Comparison of ENCODE assay signal across 14 cellular contexts in the genomic region with DNA sequence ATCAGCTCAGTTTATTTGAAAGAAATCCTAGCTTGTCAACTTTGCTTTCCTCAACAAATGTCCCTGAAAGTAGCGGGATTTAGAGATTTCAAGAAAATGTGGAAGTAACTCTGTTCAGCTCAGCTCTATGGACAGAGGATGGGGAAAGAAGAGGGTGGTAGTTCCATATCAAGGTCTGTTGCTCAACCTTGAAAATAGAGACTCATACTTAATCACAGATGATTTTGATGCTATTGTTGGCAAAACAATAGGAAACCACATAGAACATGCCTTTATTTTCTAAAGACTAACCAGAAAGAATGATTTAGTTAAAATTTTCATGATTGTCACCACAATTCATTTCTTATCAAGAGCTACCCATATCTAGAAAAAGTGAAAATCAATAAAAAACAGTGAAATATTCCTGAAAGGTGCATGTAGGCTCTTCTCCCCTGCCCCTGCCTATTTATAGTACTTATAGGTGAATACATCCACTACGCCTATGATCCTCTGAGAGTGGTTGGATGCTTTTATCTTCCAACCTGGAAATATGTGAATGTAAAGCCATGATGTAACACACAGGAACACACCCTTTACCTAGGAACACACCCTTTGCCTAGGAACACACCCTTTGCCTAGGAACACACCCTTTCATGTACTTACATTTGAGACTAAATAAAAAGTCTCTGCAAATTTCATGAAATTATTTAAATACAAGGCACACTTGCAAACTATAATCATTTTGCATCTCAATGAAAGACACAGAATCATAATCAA.
DNase-seq lines count a peak whose midpoint lies in the region; ATAC-seq and TF ChIP-seq lines count a peak whose summit lies in the region.
"Had no signal": no experiment of that assay in that cellular context is flagged by ENCODE, and none has a peak within 500 bp of the region (broad histone marks: within the 10 kb centered on the region; RNA-seq: fewer than 3 reads in every experiment).

No MANE protein-coding gene starts in this region.

- no peaks in the 10 kb centered on the region for H3K36me3 ChIP-seq in MM.1S (replicated peaks; ENCODE audit: insufficient read depth, low read length)
- H3K36me3 ChIP-seq: thyroid gland had no signal

- H3K27ac Mint-ChIP-seq in progenitor cell of endocrine pancreas: no peak overlapping the region
- H3K27ac Mint-ChIP-seq: activated naive CD8-positive, alpha-beta T cell; stimulated activated memory B cell treated with anti-CD40 and anti-IgM and Interleukin-4, amounts not matched to agents 10 μg/mL and 1 μg/mL and 100 μg/mL, for 72 hours had no signal

- H3K27me3 ChIP-seq in MM.1S (replicated peaks; ENCODE audit: insufficient read depth, low read length): no peaks in the 10 kb centered on the region
- no peaks in the 10 kb centered on the region for H3K27me3 ChIP-seq in foreskin keratinocyte
- H3K27me3 ChIP-seq: thyroid gland had no signal

- POLR2A ChIA-PET in RWPE1 (lab: Yijun Ruan, JAX; ENCODE audit: low non-redundant PET): no interaction called here

- H3K4me1 ChIP-seq in MM.1S (ENCODE audit: low read length): peaks cover 40% of the 10 kb centered on the region
- H3K4me1 ChIP-seq in foreskin keratinocyte: peaks cover 29% of the 10 kb centered on the region
- H3K4me1 ChIP-seq: thyroid gland had no signal

- DNase-seq in DMS153 (lab: John Stamatoyannopoulos, UW) (peak; percentile 80), MM.1S (no peak), RWPE1 (ENCODE audit: low spot score) (peak; percentile 60), foreskin keratinocyte (peak; percentile 71 to 90), NCI-H1694 treated with DMSO at 0.1 percent for 48 hours (lab: John Stamatoyannopoulos, UW) (no peak), progenitor cell of endocrine pancreas (ENCODE audit: low spot score, unreplicated experiment) (no peak)
- DNase-seq in activated CD8-positive, alpha-beta memory T cell treated with anti-CD3 and anti-CD28 coated beads, Interleukin-2, amount 50 U/mL, for 4 hours: no peak
- DNase-seq: activated T-cell treated with anti-CD3 and anti-CD28 coated beads, Interleukin-2, amount 50 U/mL, for 4 hours; kidney; NCI-H446 treated with DMSO at 0.1 percent for 48 hours; thyroid gland had no signal

- H3F3A ChIP-seq in MM.1S (ENCODE audit: insufficient read depth, low read length): peaks cover 11% of the 10 kb centered on the region; the same call in 1 of the 2 replicates

- H3K27me3 Mint-ChIP-seq in progenitor cell of endocrine pancreas: no peaks in the 10 kb centered on the region

- H3K4me3 Mint-ChIP-seq in progenitor cell of endocrine pancreas (ENCODE audit: low read depth): no peak overlapping the region
- H3K4me3 Mint-ChIP-seq: activated naive CD8-positive, alpha-beta T cell; activated T-cell treated with anti-CD3 and anti-CD28 coated beads, Interleukin-2, amount 50 U/mL, for 4 hours; stimulated activated memory B cell treated with anti-CD40 and anti-IgM and Interleukin-4, amounts not matched to agents 10 μg/mL and 1 μg/mL and 100 μg/mL, for 72 hours had no signal

- ATAC-seq in foreskin keratinocyte (peak; percentile 72), HG02938 (IDR thresholded peaks at IDR 0.05; ENCODE audit: unreplicated experiment) (no peak)
- ATAC-seq: activated T-cell treated with anti-CD3 and anti-CD28 coated beads, Interleukin-2, amount 50 U/mL, for 4 hours; stimulated activated memory B cell treated with anti-CD40 and anti-IgM and Interleukin-4, amounts not matched to agents 10 μg/mL and 1 μg/mL and 100 μg/mL, for 72 hours had no signal

- H3K9ac ChIP-seq in MM.1S (ENCODE audit: low read length): peak overlapping the region; percentile 36; the same call in 1 of the 2 replicates

- peaks cover 19% of the 10 kb centered on the region for H3K4me1 Mint-ChIP-seq in progenitor cell of endocrine pancreas (ENCODE audit: low read depth)
- H3K4me1 Mint-ChIP-seq: stimulated activated memory B cell treated with anti-CD40 and anti-IgM and Interleukin-4, amounts not matched to agents 10 μg/mL and 1 μg/mL and 100 μg/mL, for 72 hours had no signal

- no peak for TF ChIP-seq CTCF in MM.1S (IDR thresholded peaks at IDR 0.05; ENCODE audit: low read length)
- no peak for TF ChIP-seq CTCF in RWPE1 (conservative IDR thresholded peaks at IDR 0.05; ENCODE audit: low read depth)
- TF ChIP-seq CTCF in foreskin keratinocyte (conservative IDR thresholded peaks at IDR 0.05): no peak
- no peak for TF ChIP-seq CTCF in progenitor cell of endocrine pancreas (IDR thresholded peaks at IDR 0.05; ENCODE audit: unreplicated experiment)

- no peaks in the 10 kb centered on the region for H4K20me1 ChIP-seq in MM.1S (ENCODE audit: insufficient read depth, low read length)

- no peaks in the 10 kb centered on the region for H3K9me3 Mint-ChIP-seq in progenitor cell of endocrine pancreas (ENCODE audit: low read depth)
- H3K9me3 Mint-ChIP-seq: activated T-cell treated with anti-CD3 and anti-CD28 coated beads, Interleukin-2, amount 50 U/mL, for 4 hours; stimulated activated memory B cell treated with anti-CD40 and anti-IgM and Interleukin-4, amounts not matched to agents 10 μg/mL and 1 μg/mL and 100 μg/mL, for 72 hours had no signal

- H3K79me2 ChIP-seq in MM.1S (ENCODE audit: low read length): no peaks in the 10 kb centered on the region

- H3K4me2 ChIP-seq in MM.1S (ENCODE audit: low read depth, low read length): 0 out of 2 replicates have a peak overlapping the region, but pooled peaks have one; percentile 1

- H3K9me3 ChIP-seq in MM.1S (replicated peaks; ENCODE audit: insufficient read depth, low read length): no peaks in the 10 kb centered on the region
- H3K9me3 ChIP-seq: thyroid gland had no signal

- H2AFZ ChIP-seq in MM.1S (ENCODE audit: low read length): no peak overlapping the region

- no peak overlapping the region for H3K4me3 ChIP-seq in MM.1S (ENCODE audit: low read length)
- H3K4me3 ChIP-seq: thyroid gland had no signal

- no peaks in the 10 kb centered on the region for H3K36me3 Mint-ChIP-seq in progenitor cell of endocrine pancreas (ENCODE audit: insufficient read depth)
- H3K36me3 Mint-ChIP-seq: activated naive CD8-positive, alpha-beta T cell; stimulated activated memory B cell treated with anti-CD40 and anti-IgM and Interleukin-4, amounts not matched to agents 10 μg/mL and 1 μg/mL and 100 μg/mL, for 72 hours had no signal

- CTCF ChIA-PET in RWPE1 (lab: Yijun Ruan, JAX): interaction anchor here (0.6 kb wide), 1 partner anchor 627 kb away, joined by 3 read pairs; no protein-coding TSS in a partner anchor

- no peaks in the 10 kb centered on the region for H3K9me2 ChIP-seq in MM.1S (replicated peaks; ENCODE audit: insufficient read depth, low read length)

- H3K27ac ChIP-seq in MM.1S (ENCODE audit: low read length): peak overlapping the region; percentile 87
- no peak overlapping the region for H3K27ac ChIP-seq in RWPE1
- H3K27ac ChIP-seq in foreskin keratinocyte: peak overlapping the region; percentile 92
- H3K27ac ChIP-seq: thyroid gland had no signal

Comparison
In these comparisons a context has a peak if more than half of its experiments do, and no peak if none do; other contexts are left out.
1. DNase-seq: peak in DMS153 (single experiment), RWPE1 (single experiment) and foreskin keratinocyte (2 of 2); none in MM.1S (single experiment), NCI-H1694 treated with DMSO at 0.1 percent for 48 hours (single experiment), activated CD8-positive, alpha-beta memory T cell treated with anti-CD3 and anti-CD28 coated beads, Interleukin-2, amount 50 U/mL, for 4 hours (single experiment) and progenitor cell of endocrine pancreas (single experiment).